In the genomic region with DNA sequence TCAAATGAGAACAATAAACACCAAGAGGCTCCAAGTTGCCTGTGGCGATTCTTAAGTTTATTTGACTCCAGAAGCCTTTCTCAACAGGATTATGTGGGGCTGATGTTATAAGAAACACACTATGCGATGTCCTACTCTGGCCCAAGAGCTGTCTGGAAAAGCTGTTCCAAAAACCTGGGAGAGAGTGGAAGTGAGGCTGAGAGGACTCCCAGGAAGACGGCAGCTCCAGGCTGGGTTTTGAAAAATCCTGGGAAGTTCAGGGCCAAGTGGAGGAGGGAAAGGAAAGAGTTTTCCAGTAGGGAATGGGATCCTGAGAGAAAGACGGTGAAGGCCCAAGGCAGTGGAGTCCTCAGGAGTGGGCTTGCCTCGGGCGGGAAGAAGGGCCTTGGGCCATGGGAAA, we compare ENCODE assay signal across 2 cellular contexts.
TF ChIP-seq lines count a peak whose summit lies in the region.

No MANE protein-coding gene starts in this region.

TF ChIP-seq in IMR-90, 13 proteins besides CTCF, POLR2A, EP300 and RAD21:
- TF ChIP-seq NFE2L2 (IDR thresholded peaks at IDR 0.05; ENCODE audit: low read depth, low read length) (no peak), CEBPB (IDR thresholded peaks at IDR 0.05; ENCODE audit: low read depth, low read length) (no peak), BHLHE40 (IDR thresholded peaks at IDR 0.05; ENCODE audit: low read depth, low read length) (no peak)

TF ChIP-seq in H1, 55 proteins besides CTCF, POLR2A, EP300 and RAD21:
- no peak for TF ChIP-seq BACH1 (IDR thresholded peaks at IDR 0.05; ENCODE audit: low read length)
- no peak for TF ChIP-seq ATF3 (IDR thresholded peaks at IDR 0.05; ENCODE audit: insufficient read depth, low read depth, low read length)
- no peak for TF ChIP-seq RBBP5 (IDR thresholded peaks at IDR 0.05; ENCODE audit: borderline replicate concordance, low read depth, low read length)
- no peak for TF ChIP-seq SP2 (IDR thresholded peaks at IDR 0.05; ENCODE audit: low read length)
- TF ChIP-seq ATF2 (IDR thresholded peaks at IDR 0.05; ENCODE audit: low read length) = no peak
- no peak for TF ChIP-seq HDAC2 (IDR thresholded peaks at IDR 0.05; ENCODE audit: borderline replicate concordance in 1 of 2, low read depth in 2 of 2, low read length in 2 of 2)
